Comparison of ENCODE assay signal across 1 cellular context in the genomic region with DNA sequence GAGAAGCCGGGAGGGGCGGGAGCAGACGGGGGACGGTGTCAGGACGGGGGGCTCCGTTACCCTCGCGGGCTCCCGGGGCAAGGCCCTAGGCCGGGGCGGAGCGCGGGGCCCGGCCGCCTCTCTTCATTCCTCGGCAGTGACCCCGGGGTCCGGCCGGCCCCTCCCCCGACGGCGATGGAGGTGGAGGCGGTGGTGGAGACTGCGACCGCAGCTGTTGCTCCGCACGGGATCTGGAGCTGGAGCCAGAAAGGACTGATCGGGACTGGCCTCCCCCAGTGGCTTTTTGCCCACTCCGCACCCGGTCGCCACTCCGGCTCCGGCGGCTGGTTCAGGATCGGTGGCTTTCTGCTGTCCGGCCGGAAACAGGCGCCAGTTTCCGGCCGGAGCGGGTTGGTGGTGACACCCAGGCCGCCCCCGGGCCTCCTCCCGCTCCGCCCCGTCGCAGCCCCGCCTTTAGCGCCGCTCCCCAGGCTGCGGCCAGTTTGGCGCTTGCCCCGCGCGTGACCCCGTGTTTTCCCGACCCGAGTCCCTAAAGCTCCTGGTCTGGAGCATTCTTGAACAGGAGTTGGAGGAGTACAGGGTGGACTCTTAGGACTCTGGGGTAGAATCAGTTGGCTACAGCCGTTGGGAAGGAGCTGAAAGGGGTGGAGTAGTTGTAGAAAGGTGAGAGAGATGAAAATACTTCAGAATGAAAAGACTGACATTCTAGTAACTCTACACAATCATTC.
TF ChIP-seq lines count a peak whose summit lies in the region.

A gene (minus strand): TSS at position 339 of the 728 bp plus-strand sequence. CDS start 33,216 bp downstream, outside the sequence.

TF ChIP-seq in SK-N-SH treated with all-trans-retinoic acid at 6 μM for 48 hours, 23 proteins besides CTCF, POLR2A, EP300 and RAD21 (continued from another document):
- TF ChIP-seq, protein P1, sequence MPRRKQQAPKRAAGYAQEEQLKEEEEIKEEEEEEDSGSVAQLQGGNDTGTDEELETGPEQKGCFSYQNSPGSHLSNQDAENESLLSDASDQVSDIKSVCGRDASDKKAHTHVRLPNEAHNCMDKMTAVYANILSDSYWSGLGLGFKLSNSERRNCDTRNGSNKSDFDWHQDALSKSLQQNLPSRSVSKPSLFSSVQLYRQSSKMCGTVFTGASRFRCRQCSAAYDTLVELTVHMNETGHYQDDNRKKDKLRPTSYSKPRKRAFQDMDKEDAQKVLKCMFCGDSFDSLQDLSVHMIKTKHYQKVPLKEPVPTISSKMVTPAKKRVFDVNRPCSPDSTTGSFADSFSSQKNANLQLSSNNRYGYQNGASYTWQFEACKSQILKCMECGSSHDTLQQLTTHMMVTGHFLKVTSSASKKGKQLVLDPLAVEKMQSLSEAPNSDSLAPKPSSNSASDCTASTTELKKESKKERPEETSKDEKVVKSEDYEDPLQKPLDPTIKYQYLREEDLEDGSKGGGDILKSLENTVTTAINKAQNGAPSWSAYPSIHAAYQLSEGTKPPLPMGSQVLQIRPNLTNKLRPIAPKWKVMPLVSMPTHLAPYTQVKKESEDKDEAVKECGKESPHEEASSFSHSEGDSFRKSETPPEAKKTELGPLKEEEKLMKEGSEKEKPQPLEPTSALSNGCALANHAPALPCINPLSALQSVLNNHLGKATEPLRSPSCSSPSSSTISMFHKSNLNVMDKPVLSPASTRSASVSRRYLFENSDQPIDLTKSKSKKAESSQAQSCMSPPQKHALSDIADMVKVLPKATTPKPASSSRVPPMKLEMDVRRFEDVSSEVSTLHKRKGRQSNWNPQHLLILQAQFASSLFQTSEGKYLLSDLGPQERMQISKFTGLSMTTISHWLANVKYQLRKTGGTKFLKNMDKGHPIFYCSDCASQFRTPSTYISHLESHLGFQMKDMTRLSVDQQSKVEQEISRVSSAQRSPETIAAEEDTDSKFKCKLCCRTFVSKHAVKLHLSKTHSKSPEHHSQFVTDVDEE (CRISPR knock-in tag; IDR thresholded peaks at IDR 0.05): peak; percentile 60; the same call in 1 of the 2 replicates
- TF ChIP-seq ZNF70 (CRISPR knock-in tag; IDR thresholded peaks at IDR 0.05) (peak; percentile 33; the same call in 1 of the 2 replicates), ZNF8 (CRISPR knock-in tag; IDR thresholded peaks at IDR 0.05) (no peak), TCF4 (CRISPR knock-in tag; IDR thresholded peaks at IDR 0.05; ENCODE audit: borderline replicate concordance) (no peak), CSDC2 (CRISPR knock-in tag; IDR thresholded peaks at IDR 0.05) (0 out of 2 replicates have a peak, but pooled peaks have one; percentile 79), ZFP30 (CRISPR knock-in tag; IDR thresholded peaks at IDR 0.05) (no peak), GLIS3 (CRISPR knock-in tag; IDR thresholded peaks at IDR 0.05) (no peak), OSR1 (CRISPR knock-in tag; IDR thresholded peaks at IDR 0.05) (no peak), RARB (CRISPR knock-in tag; IDR thresholded peaks at IDR 0.05) (no peak), ZNF565 (CRISPR knock-in tag; conservative IDR thresholded peaks at IDR 0.05; ENCODE audit: low read depth) (no peak), ISL1 (CRISPR knock-in tag; IDR thresholded peaks at IDR 0.05) (no peak), PPARA (CRISPR knock-in tag; IDR thresholded peaks at IDR 0.05; ENCODE audit: borderline replicate concordance) (no peak), ZFP3 (CRISPR knock-in tag; IDR thresholded peaks at IDR 0.05) (0 out of 2 replicates have a peak, but pooled peaks have one; percentile 43)
- TF ChIP-seq, protein P2, sequence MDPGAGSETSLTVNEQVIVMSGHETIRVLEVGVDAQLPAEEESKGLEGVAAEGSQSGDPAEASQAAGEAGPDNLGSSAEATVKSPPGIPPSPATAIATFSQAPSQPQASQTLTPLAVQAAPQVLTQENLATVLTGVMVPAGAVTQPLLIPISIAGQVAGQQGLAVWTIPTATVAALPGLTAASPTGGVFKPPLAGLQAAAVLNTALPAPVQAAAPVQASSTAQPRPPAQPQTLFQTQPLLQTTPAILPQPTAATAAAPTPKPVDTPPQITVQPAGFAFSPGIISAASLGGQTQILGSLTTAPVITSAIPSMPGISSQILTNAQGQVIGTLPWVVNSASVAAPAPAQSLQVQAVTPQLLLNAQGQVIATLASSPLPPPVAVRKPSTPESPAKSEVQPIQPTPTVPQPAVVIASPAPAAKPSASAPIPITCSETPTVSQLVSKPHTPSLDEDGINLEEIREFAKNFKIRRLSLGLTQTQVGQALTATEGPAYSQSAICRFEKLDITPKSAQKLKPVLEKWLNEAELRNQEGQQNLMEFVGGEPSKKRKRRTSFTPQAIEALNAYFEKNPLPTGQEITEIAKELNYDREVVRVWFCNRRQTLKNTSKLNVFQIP (CRISPR knock-in tag; IDR thresholded peaks at IDR 0.05; ENCODE audit: borderline replicate concordance, low read depth): 0 out of 2 replicates have a peak, but pooled peaks have one; percentile 62
- TF ChIP-seq, protein P3, sequence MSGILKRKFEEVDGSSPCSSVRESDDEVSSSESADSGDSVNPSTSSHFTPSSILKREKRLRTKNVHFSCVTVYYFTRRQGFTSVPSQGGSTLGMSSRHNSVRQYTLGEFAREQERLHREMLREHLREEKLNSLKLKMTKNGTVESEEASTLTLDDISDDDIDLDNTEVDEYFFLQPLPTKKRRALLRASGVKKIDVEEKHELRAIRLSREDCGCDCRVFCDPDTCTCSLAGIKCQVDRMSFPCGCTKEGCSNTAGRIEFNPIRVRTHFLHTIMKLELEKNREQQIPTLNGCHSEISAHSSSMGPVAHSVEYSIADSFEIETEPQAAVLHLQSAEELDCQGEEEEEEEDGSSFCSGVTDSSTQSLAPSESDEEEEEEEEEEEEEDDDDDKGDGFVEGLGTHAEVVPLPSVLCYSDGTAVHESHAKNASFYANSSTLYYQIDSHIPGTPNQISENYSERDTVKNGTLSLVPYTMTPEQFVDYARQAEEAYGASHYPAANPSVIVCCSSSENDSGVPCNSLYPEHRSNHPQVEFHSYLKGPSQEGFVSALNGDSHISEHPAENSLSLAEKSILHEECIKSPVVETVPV (CRISPR knock-in tag; IDR thresholded peaks at IDR 0.05): no peak
- TF ChIP-seq, protein P4, sequence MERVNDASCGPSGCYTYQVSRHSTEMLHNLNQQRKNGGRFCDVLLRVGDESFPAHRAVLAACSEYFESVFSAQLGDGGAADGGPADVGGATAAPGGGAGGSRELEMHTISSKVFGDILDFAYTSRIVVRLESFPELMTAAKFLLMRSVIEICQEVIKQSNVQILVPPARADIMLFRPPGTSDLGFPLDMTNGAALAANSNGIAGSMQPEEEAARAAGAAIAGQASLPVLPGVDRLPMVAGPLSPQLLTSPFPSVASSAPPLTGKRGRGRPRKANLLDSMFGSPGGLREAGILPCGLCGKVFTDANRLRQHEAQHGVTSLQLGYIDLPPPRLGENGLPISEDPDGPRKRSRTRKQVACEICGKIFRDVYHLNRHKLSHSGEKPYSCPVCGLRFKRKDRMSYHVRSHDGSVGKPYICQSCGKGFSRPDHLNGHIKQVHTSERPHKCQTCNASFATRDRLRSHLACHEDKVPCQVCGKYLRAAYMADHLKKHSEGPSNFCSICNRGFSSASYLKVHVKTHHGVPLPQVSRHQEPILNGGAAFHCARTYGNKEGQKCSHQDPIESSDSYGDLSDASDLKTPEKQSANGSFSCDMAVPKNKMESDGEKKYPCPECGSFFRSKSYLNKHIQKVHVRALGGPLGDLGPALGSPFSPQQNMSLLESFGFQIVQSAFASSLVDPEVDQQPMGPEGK (CRISPR knock-in tag; IDR thresholded peaks at IDR 0.05; ENCODE audit: borderline replicate concordance): no peak
